ENCODE assay signal across 8 cellular contexts in the genomic region with DNA sequence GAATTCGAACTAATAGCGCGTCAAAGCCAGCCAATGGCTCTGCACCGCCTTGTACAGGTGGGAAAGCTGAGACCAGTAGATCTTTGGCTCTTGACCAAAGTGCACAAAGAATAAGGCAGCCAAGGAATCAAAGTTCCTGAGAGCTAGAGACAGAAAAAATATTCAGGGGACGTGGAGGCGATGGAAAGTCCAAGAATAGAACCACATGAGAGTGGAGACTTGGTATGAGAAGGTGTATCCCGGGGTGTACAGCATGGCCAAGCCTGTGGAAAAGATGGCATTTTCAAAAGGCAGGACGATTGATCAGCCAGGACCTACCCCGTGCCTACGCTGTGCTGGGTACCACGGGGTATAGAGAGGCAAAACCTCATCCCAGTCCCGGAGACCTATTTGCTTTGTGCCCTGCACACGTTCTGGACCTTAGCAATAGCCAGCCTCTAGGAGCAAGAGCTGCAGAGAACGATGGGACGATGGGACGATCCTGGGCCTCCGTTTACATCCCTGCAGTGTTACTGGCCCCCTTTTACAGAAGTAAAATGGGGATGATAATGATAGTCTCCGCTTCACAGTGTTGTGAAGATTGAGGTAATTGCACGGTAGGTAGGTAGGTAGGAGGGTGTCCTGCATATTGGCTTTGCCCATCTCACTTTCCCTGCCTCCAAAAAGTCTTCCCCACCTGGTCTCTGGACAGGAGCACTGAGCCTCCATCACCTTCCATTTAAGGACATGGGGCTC. TPM values are rescaled to one million over a fixed set of nuclear protein-coding genes. Genes with fewer than 3 reads are reported as not detected.
DNase-seq lines count a peak whose midpoint lies in the region; ATAC-seq and TF ChIP-seq lines count a peak whose summit lies in the region.

No MANE protein-coding gene starts in this region.

- intact Hi-C loops in uterus (cut with DNase I; ENCODE audit: low total_unique reads): no loop called here

- H2AFZ ChIP-seq in GM23338 (peak overlapping the region; percentile 99), OCI-LY3 (ENCODE audit: low read depth, low read length) (peak overlapping the region; percentile 94)

- H3K79me2 ChIP-seq in GM23338 (replicated peaks; ENCODE audit: insufficient read depth) (peaks cover 19% of the 10 kb centered on the region), OCI-LY3 (ENCODE audit: low read length) (peaks cover 32% of the 10 kb centered on the region)

- peaks cover 0 to 5% (median 0%) of the 10 kb centered on the region in 5 donors for H3K9me3 Mint-ChIP-seq in CD8-positive, alpha-beta memory T cell
- H3K9me3 Mint-ChIP-seq in GM23338: no peaks in the 10 kb centered on the region
- H3K9me3 Mint-ChIP-seq in chondrocyte (ENCODE audit: low read depth): no peaks in the 10 kb centered on the region

- peaks cover 14% of the 10 kb centered on the region for H3K36me3 ChIP-seq in CD8-positive, alpha-beta memory T cell (ENCODE audit: insufficient read depth, low read length)
- H3K36me3 ChIP-seq in GM23338 (ENCODE audit: insufficient read depth) (peaks cover 4% of the 10 kb centered on the region; the same call in 1 of the 2 replicates), OCI-LY3 (replicated peaks; ENCODE audit: low read depth, low read length) (peaks cover 14% of the 10 kb centered on the region), mesodermal cell (ENCODE audit: control insufficient read depth, insufficient read depth, low read length) (peaks cover 21% of the 10 kb centered on the region), uterus (no peaks in the 10 kb centered on the region)

- H3K4me1 ChIP-seq in CD8-positive, alpha-beta memory T cell (ENCODE audit: insufficient read depth, low read length): peaks cover 18% of the 10 kb centered on the region
- H3K4me1 ChIP-seq in GM23338 (ENCODE audit: insufficient read depth) (no peaks in the 10 kb centered on the region), OCI-LY3 (ENCODE audit: low read length) (peaks cover 14% of the 10 kb centered on the region), mesodermal cell (ENCODE audit: control insufficient read depth, insufficient read depth, low read length, poor library complexity, severe bottlenecking) (no peaks in the 10 kb centered on the region), uterus (no peaks in the 10 kb centered on the region)

- H3K36me3 Mint-ChIP-seq in CD8-positive, alpha-beta memory T cell: peaks cover 0 to 38% (median 7%) of the 10 kb centered on the region in 3 donors
- peaks cover 7% of the 10 kb centered on the region; the same call in 2 of the 3 replicates for H3K36me3 Mint-ChIP-seq in GM23338 (ENCODE audit: low read depth)
- peaks cover 5% of the 10 kb centered on the region for H3K36me3 Mint-ChIP-seq in chondrocyte (ENCODE audit: low read depth)

- POLR2A ChIA-PET in CD8-positive, alpha-beta memory T cell (lab: Charles Lee): interaction anchor here (0.6 to 2.4 kb wide), 8 partner anchors 10 to 448 kb away, joined by 3 to 19 read pairs (median 5); a partner anchor contains a TSS

- H3F3A ChIP-seq in GM23338 (replicated peaks; ENCODE audit: low read depth): no peaks in the 10 kb centered on the region

- H3K27ac ChIP-seq in CD8-positive, alpha-beta memory T cell (ENCODE audit: low read depth, low read length): peak overlapping the region; percentile 98
- H3K27ac ChIP-seq in GM23338 (ENCODE audit: low read depth): peak overlapping the region; percentile 73; the same call in 1 of the 2 replicates
- H3K27ac ChIP-seq in OCI-LY3 (ENCODE audit: low read length): peak overlapping the region; percentile 50
- H3K27ac ChIP-seq in mesodermal cell (ENCODE audit: low read depth, low read length, severe bottlenecking): no peak overlapping the region
- peak overlapping the region; percentile 80 to 87 for H3K27ac ChIP-seq in uterus

- H4K20me1 ChIP-seq in GM23338 (replicated peaks; ENCODE audit: insufficient read depth): no peaks in the 10 kb centered on the region
- peaks cover 7% of the 10 kb centered on the region for H4K20me1 ChIP-seq in OCI-LY3 (ENCODE audit: insufficient read depth, low read length)

- no peak for TF ChIP-seq CTCF in GM23338 (conservative IDR thresholded peaks at IDR 0.05; ENCODE audit: low read depth in 2 of 2)
- TF ChIP-seq CTCF in OCI-LY3 (IDR thresholded peaks at IDR 0.05; ENCODE audit: low read depth, low read length): no peak
- TF ChIP-seq CTCF in chondrocyte (IDR thresholded peaks at IDR 0.05): no peak
- TF ChIP-seq CTCF in uterus (IDR thresholded peaks at IDR 0.05): no peak

- no peak for TF ChIP-seq POLR2A in uterus (IDR thresholded peaks at IDR 0.05)

- peak in 1 of 5 donors; percentile 51 for DNase-seq in CD8-positive, alpha-beta memory T cell
- DNase-seq in GM23338 (ENCODE audit: low spot score) (peak; percentile 37), chondrocyte (ENCODE audit: low spot score) (no peak), uterus (peak in 1 of 2 donors; percentile 17), NCI-H2029 (lab: John Stamatoyannopoulos, UW) (no peak), epidermal melanocyte (ENCODE audit: insufficient read length, low spot score) (no peak)

- H3K9me2 ChIP-seq in GM23338 (ENCODE audit: insufficient read depth): 0 out of 2 replicates have a peak, but pooled peaks cover 3% of the 10 kb centered on the region

- H3K4me3 Mint-ChIP-seq in CD8-positive, alpha-beta memory T cell: peak overlapping the region; percentile 91 to 97 (median 95)
- H3K4me3 Mint-ChIP-seq in GM23338: peak overlapping the region; percentile 95
- H3K4me3 Mint-ChIP-seq in chondrocyte (ENCODE audit: unreplicated experiment): peak overlapping the region; percentile 93

- H3K27me3 Mint-ChIP-seq in CD8-positive, alpha-beta memory T cell: peaks cover 4 to 8% of the 10 kb centered on the region in 2 donors
- H3K27me3 Mint-ChIP-seq in GM23338 (ENCODE audit: insufficient read depth, low read depth, poor library complexity) (peaks cover 8% of the 10 kb centered on the region), chondrocyte (ENCODE audit: low read depth) (no peaks in the 10 kb centered on the region)

- peak overlapping the region; percentile 85 for H3K9ac ChIP-seq in OCI-LY3 (ENCODE audit: low read length)

- peak overlapping the region; percentile 91 to 100 (median 98) for H3K27ac Mint-ChIP-seq in CD8-positive, alpha-beta memory T cell
- H3K27ac Mint-ChIP-seq in GM23338: peak overlapping the region; percentile 74
- H3K27ac Mint-ChIP-seq in chondrocyte (ENCODE audit: unreplicated experiment): peak overlapping the region; percentile 96

- H3K4me2 ChIP-seq in GM23338 (peak overlapping the region; percentile 98), OCI-LY3 (ENCODE audit: low read length) (peak overlapping the region; percentile 83)

- ATAC-seq in GM23338: peak; percentile 66

- CTCF ChIA-PET in CD8-positive, alpha-beta memory T cell (lab: Charles Lee): interaction anchor here (1.0 to 2.2 kb wide), 4 partner anchors 8 to 34 kb away, joined by 4 to 7 read pairs (median 4); a partner anchor contains a TSS

- WGBS in mesodermal cell (ENCODE audit: insufficient coverage in 2 of 2), 2 experiments: 36 to 40% methylated on average over 17 to 18 of the region's 19 CpGs

- no peaks in the 10 kb centered on the region for H3K27me3 ChIP-seq in CD8-positive, alpha-beta memory T cell (ENCODE audit: insufficient read depth, low read length, poor library complexity, severe bottlenecking)
- H3K27me3 ChIP-seq in GM23338 (ENCODE audit: insufficient read depth): no peaks in the 10 kb centered on the region
- no peaks in the 10 kb centered on the region for H3K27me3 ChIP-seq in OCI-LY3 (ENCODE audit: low read depth, low read length)
- H3K27me3 ChIP-seq in uterus: no peaks in the 10 kb centered on the region

- H3K9me3 ChIP-seq in CD8-positive, alpha-beta memory T cell (ENCODE audit: low read length): no peaks in the 10 kb centered on the region
- no peaks in the 10 kb centered on the region for H3K9me3 ChIP-seq in OCI-LY3 (ENCODE audit: insufficient read depth, low read length)
- no peaks in the 10 kb centered on the region for H3K9me3 ChIP-seq in mesodermal cell (ENCODE audit: control insufficient read depth, low read length)
- no peaks in the 10 kb centered on the region for H3K9me3 ChIP-seq in uterus

- peak overlapping the region; percentile 95 for H3K4me3 ChIP-seq in CD8-positive, alpha-beta memory T cell (ENCODE audit: low read length)
- H3K4me3 ChIP-seq in GM23338 (peak overlapping the region; percentile 95), OCI-LY3 (ENCODE audit: low read length) (peak overlapping the region; percentile 95), mesodermal cell (ENCODE audit: extremely low read depth, insufficient read depth, low read length, poor library complexity, severe bottlenecking) (peak overlapping the region; percentile 90), uterus (peak overlapping the region; percentile 76 to 81)

- peaks cover 23 to 34% (median 30%) of the 10 kb centered on the region in 3 donors for H3K4me1 Mint-ChIP-seq in CD8-positive, alpha-beta memory T cell
- H3K4me1 Mint-ChIP-seq in GM23338 (peaks cover 11% of the 10 kb centered on the region), chondrocyte (ENCODE audit: low read depth) (peaks cover 47% of the 10 kb centered on the region)

RNA-seq across cellular contexts. Expression of a gene that starts 0.6 kb away (rescaled TPM):
- 10 to 100 TPM; 12.2 to 12.5 TPM for total RNA-seq in CD8-positive, alpha-beta memory T cell
- polyA plus RNA-seq in CD8-positive, alpha-beta memory T cell: 19.0 TPM
- 26.5 and 33.2 TPM in 2 replicates for total RNA-seq in GM23338 (2014; rRNA removed; shearing (Covaris generic))
- polyA plus RNA-seq in GM23338 (2016; fragmentation: Nextera tagmentation; extraction: Ambion mirVana): 10.6 and 10.8 TPM in 2 replicates
- total RNA-seq in chondrocyte (22.3 to 31.4 TPM (median 24.1 TPM) in 3 replicates), uterus (10 to 100 TPM; 27.4 to 62.8 (median 39.8) TPM)
- 22.9 TPM for polyA plus RNA-seq in mesodermal cell (2013, experiment 1 of 2)
- polyA plus RNA-seq in mesodermal cell (2013, experiment 2 of 2): 21.9 TPM

RNA-seq across cellular contexts. Expression of a gene that starts 34.4 kb away (rescaled TPM):
- total RNA-seq in CD8-positive, alpha-beta memory T cell: 10 to 100 TPM; 82.7 to 84.7 TPM
- polyA plus RNA-seq in CD8-positive, alpha-beta memory T cell: 20.2 TPM
- total RNA-seq in GM23338 (2014; rRNA removed; shearing (Covaris generic)): 41.0 and 47.9 TPM in 2 replicates
- polyA plus RNA-seq in GM23338 (2016; fragmentation: Nextera tagmentation; extraction: Ambion mirVana): 61.1 and 75.0 TPM in 2 replicates
- 29.5 to 35.7 TPM (median 29.8 TPM) in 3 replicates for total RNA-seq in chondrocyte
- polyA plus RNA-seq in mesodermal cell (2013, experiment 1 of 2): 29.1 TPM
- polyA plus RNA-seq in mesodermal cell (2013, experiment 2 of 2): 20.8 TPM
- total RNA-seq in uterus: 10 to 100 TPM in 3 of 4 donors, 1 to 10 TPM in 1; 6.2 to 49.8 (median 18.6) TPM
